Comparison of ENCODE assay signal across 14 cellular contexts in the genomic region with DNA sequence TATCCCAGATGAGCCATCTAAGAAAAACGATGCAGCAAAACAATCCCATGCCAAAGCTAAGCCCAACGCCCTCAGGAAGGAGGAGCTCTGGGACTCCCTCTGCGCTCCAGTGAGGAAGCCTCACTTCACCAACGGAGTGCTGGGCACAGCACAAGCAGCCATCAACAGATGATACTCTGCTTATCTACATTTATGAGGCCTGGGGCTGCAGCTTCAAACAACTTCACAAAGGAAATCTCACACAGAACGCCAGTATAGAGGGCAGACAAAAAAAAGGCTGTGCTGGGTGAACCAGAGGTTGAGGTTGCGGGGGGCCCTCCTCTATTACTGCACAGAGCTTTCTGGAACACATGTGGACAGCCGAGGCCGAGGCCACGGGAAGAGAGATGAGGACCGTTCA.
"Had no signal": no experiment of that assay in that cellular context is flagged by ENCODE, and none has a peak within 500 bp of the region (broad histone marks: within the 10 kb centered on the region; RNA-seq: fewer than 3 reads in every experiment).

No MANE protein-coding gene starts in this region.

- H3K4me1 ChIP-seq: tibial nerve had no signal

- ATAC-seq: activated CD4-positive, CD25-positive, alpha-beta regulatory T cell treated with anti-CD3 and anti-CD28 coated beads, Interleukin-2, amount 50 U/mL, for 24 hours; activated CD8-positive, alpha-beta memory T cell treated with anti-CD3 and anti-CD28 coated beads, Interleukin-2, amount 10 ng/mL, durations not matched to agents 7 days and 5 days; naive thymus-derived CD8-positive, alpha-beta T cell; stimulated activated memory B cell treated with anti-CD40 and anti-IgM and Interleukin-4, amounts not matched to agents 10 μg/mL and 1 μg/mL and 100 μg/mL, for 72 hours had no signal

- H3K9me3 ChIP-seq: adrenal gland, mucosa of descending colon, vagina had no signal

- H3K27me3 Mint-ChIP-seq: activated CD8-positive, alpha-beta memory T cell treated with anti-CD3 and anti-CD28 coated beads, Interleukin-2, amount 10 ng/mL, durations not matched to agents 7 days and 5 days; naive thymus-derived CD8-positive, alpha-beta T cell; stimulated activated memory B cell treated with anti-CD40 and anti-IgM and Interleukin-4, amounts not matched to agents 10 μg/mL and 1 μg/mL and 100 μg/mL, for 72 hours had no signal

- H3K9me3 Mint-ChIP-seq: naive thymus-derived CD8-positive, alpha-beta T cell; stimulated activated memory B cell treated with anti-CD40 and anti-IgM and Interleukin-4, amounts not matched to agents 10 μg/mL and 1 μg/mL and 100 μg/mL, for 72 hours; T-helper 2 cell treated with Interferon-gamma antibody and Interleukin-4, amounts not matched to agents 5 μg/mL and 100 μg/mL, for 36 hours had no signal

- DNase-seq: activated CD4-positive, alpha-beta T cell treated with anti-CD3 and anti-CD28 coated beads, Interleukin-2, amount 50 U/mL, for 1 hour; activated CD8-positive, alpha-beta memory T cell treated with anti-CD3 and anti-CD28 coated beads, Interleukin-2, amount 10 ng/mL, durations not matched to agents 7 days and 5 days; activated T-cell treated with anti-CD3 and anti-CD28 coated beads, Interleukin-2, amount 50 U/mL, for 48 hours; adrenal gland; dorsolateral prefrontal cortex; mammary epithelial cell; mucosa of descending colon; naive thymus-derived CD8-positive, alpha-beta T cell; nucleus accumbens had no signal

- H3K4me3 Mint-ChIP-seq: activated CD8-positive, alpha-beta memory T cell treated with anti-CD3 and anti-CD28 coated beads, Interleukin-2, amount 10 ng/mL, durations not matched to agents 7 days and 5 days; naive thymus-derived CD8-positive, alpha-beta T cell; stimulated activated memory B cell treated with anti-CD40 and anti-IgM and Interleukin-4, amounts not matched to agents 10 μg/mL and 1 μg/mL and 100 μg/mL, for 72 hours; T-helper 2 cell treated with Interferon-gamma antibody and Interleukin-4, amounts not matched to agents 5 μg/mL and 100 μg/mL, for 36 hours had no signal

- H3K27ac Mint-ChIP-seq: activated CD8-positive, alpha-beta memory T cell treated with anti-CD3 and anti-CD28 coated beads, Interleukin-2, amount 10 ng/mL, durations not matched to agents 7 days and 5 days; stimulated activated memory B cell treated with anti-CD40 and anti-IgM and Interleukin-4, amounts not matched to agents 10 μg/mL and 1 μg/mL and 100 μg/mL, for 72 hours; T-helper 2 cell treated with Interferon-gamma antibody and Interleukin-4, amounts not matched to agents 5 μg/mL and 100 μg/mL, for 36 hours had no signal

- H3K4me3 ChIP-seq: adrenal gland, dorsolateral prefrontal cortex, mucosa of descending colon, tibial nerve, vagina had no signal

- H3K27ac ChIP-seq: adrenal gland, dorsolateral prefrontal cortex, tibial nerve, vagina had no signal

- H3K27me3 ChIP-seq: adrenal gland, tibial nerve, vagina had no signal

- H3K4me1 Mint-ChIP-seq: stimulated activated memory B cell treated with anti-CD40 and anti-IgM and Interleukin-4, amounts not matched to agents 10 μg/mL and 1 μg/mL and 100 μg/mL, for 72 hours had no signal

- H3K36me3 ChIP-seq: adrenal gland, vagina had no signal
